Comparison of ENCODE assay signal across 8 cellular contexts in genomic region chr12:6632026-6632978, GRCh38. TPM values are rescaled to one million over a fixed set of nuclear protein-coding genes. Genes with fewer than 3 reads are reported as not detected.
A peak's percentile ranks its signal among the peaks of the same experiment; 100 is the strongest.
DNase-seq lines count a peak whose midpoint lies in the region; ATAC-seq and TF ChIP-seq lines count a peak whose summit lies in the region.

No MANE protein-coding gene starts in this region.

- no peaks in the 10 kb centered on the region for H3K36me3 Mint-ChIP-seq in activated T-helper 17 cell treated with anti-CD3 and anti-CD28 coated beads, Interleukin-2, amount 50 U/mL, for 72 hours (ENCODE audit: low read depth)

- DNase-seq in NCI-H1436 (lab: John Stamatoyannopoulos, UW) = peak; percentile 21
- no peak for DNase-seq in NCI-H1436 treated with DMSO at 0.1 percent for 48 hours (lab: John Stamatoyannopoulos, UW)
- DNase-seq in NCI-H446 treated with DMSO at 0.1 percent for 48 hours (lab: John Stamatoyannopoulos, UW) = peak; percentile 27
- no peak for DNase-seq in RPMI8226
- DNase-seq in ascending aorta (ENCODE audit: low spot score in 2 of 2) = no peak

- no peak overlapping the region for H3K4me3 ChIP-seq in liver (ENCODE audit: low read depth in 1 of 3, low read length in 3 of 3)
- H3K4me3 ChIP-seq in ascending aorta = no peak overlapping the region

- H3K36me3 ChIP-seq in liver (ENCODE audit: control insufficient read depth in 4 of 4, insufficient read depth in 3 of 4, low read depth in 1 of 4, low read length in 3 of 4) = no peaks in the 10 kb centered on the region
- H3K36me3 ChIP-seq in ascending aorta = no peaks in the 10 kb centered on the region

- no peak for TF ChIP-seq RAD21 in liver (IDR thresholded peaks at IDR 0.05)

- peak overlapping the region; percentile 92 for H3K27ac Mint-ChIP-seq in activated T-helper 17 cell treated with anti-CD3 and anti-CD28 coated beads, Interleukin-2, amount 50 U/mL, for 72 hours

- H3K9me3 ChIP-seq in liver (ENCODE audit: control insufficient read depth in 4 of 4, low read length in 3 of 4) = no peaks in the 10 kb centered on the region
- no peaks in the 10 kb centered on the region for H3K9me3 ChIP-seq in ascending aorta

- peaks cover 23% of the 10 kb centered on the region for H3K4me1 Mint-ChIP-seq in activated T-helper 17 cell treated with anti-CD3 and anti-CD28 coated beads, Interleukin-2, amount 50 U/mL, for 72 hours

- peak overlapping the region; percentile 73 for H3K4me3 Mint-ChIP-seq in activated T-helper 17 cell treated with anti-CD3 and anti-CD28 coated beads, Interleukin-2, amount 50 U/mL, for 72 hours

- intact Hi-C loops in ascending aorta (cut with DNase I) = no loop called here

- 59% methylated on average over 21 of the region's 21 CpGs for WGBS in liver

- ATAC-seq in GM21825 (IDR thresholded peaks at IDR 0.05; ENCODE audit: unreplicated experiment) = peak; percentile 57
- ATAC-seq in activated T-helper 17 cell treated with anti-CD3 and anti-CD28 coated beads, Interleukin-2, amount 50 U/mL, for 72 hours (replicated peaks) = peak; percentile 80

- no peaks in the 10 kb centered on the region for H3K9me3 Mint-ChIP-seq in activated T-helper 17 cell treated with anti-CD3 and anti-CD28 coated beads, Interleukin-2, amount 50 U/mL, for 72 hours

- no peaks in the 10 kb centered on the region for H3K27me3 Mint-ChIP-seq in activated T-helper 17 cell treated with anti-CD3 and anti-CD28 coated beads, Interleukin-2, amount 50 U/mL, for 72 hours

- H3K4me1 ChIP-seq in liver (ENCODE audit: control insufficient read depth in 4 of 4, insufficient read depth in 4 of 4, low read length in 3 of 4) (peaks cover 0 to 3% (median 2%) of the 10 kb centered on the region in 4 donors), ascending aorta (no peaks in the 10 kb centered on the region)

- H3K27me3 ChIP-seq in liver (ENCODE audit: control insufficient read depth in 4 of 4, insufficient read depth in 4 of 4, low read length in 3 of 4) = no peaks in the 10 kb centered on the region
- H3K27me3 ChIP-seq in ascending aorta = no peaks in the 10 kb centered on the region

- H3K9ac ChIP-seq in liver (ENCODE audit: low read depth in 1 of 2, low read length in 2 of 2) = no peak overlapping the region

- no peak for TF ChIP-seq CTCF in liver (IDR thresholded peaks at IDR 0.05; ENCODE audit: low read depth, low read length, missing input control)
- TF ChIP-seq CTCF in ascending aorta (IDR thresholded peaks at IDR 0.05) = no peak

- H3K27ac ChIP-seq in liver (ENCODE audit: low read depth in 1 of 2, low read length in 2 of 2) (peak overlapping the region; percentile 25 to 67), ascending aorta (peak overlapping the region in 1 of 2 donors; percentile 16)

TF ChIP-seq in liver, 16 proteins besides CTCF, POLR2A, EP300 and RAD21:
- no peak for TF ChIP-seq HNF4G (IDR thresholded peaks at IDR 0.05)
- TF ChIP-seq SP1 (IDR thresholded peaks at IDR 0.05) = no peak
- TF ChIP-seq ZBTB33 (IDR thresholded peaks at IDR 0.05) = no peak
- no peak for TF ChIP-seq TAF1 (conservative IDR thresholded peaks at IDR 0.05)

RNA-seq across cellular contexts. Expression of gene LPAR5, which starts 3.5 kb away (rescaled TPM):
- 1 to 10 TPM; 3.1 to 4.5 TPM for total RNA-seq in activated T-helper 17 cell treated with anti-CD3 and anti-CD28 coated beads, Interleukin-2, amount 50 U/mL, for 72 hours
- total RNA-seq in liver (1 to 10 TPM in 1 of 2 donors, under 1 TPM in 1; 0.84 to 2.0 TPM), ascending aorta (0.21 TPM)
- polyA plus RNA-seq in liver = 1 to 10 TPM in 1 of 2 donors, under 1 TPM in 1; 0.58 to 1.3 TPM

RNA-seq across cellular contexts. Expression of gene ACRBP, which starts 14.9 kb away (rescaled TPM):
- 1 to 10 TPM in 1 of 2 donors, under 1 TPM in 1; 0.78 to 2.6 TPM for total RNA-seq in activated T-helper 17 cell treated with anti-CD3 and anti-CD28 coated beads, Interleukin-2, amount 50 U/mL, for 72 hours
- total RNA-seq in liver = 1 to 10 TPM in 1 of 2 donors, under 1 TPM in 1; 0.50 to 1.5 TPM
- polyA plus RNA-seq in liver = under 1 TPM; 0.39 to 0.80 TPM
- 10.6 TPM for total RNA-seq in ascending aorta

RNA-seq across cellular contexts. Expression of gene CHD4, which starts 25.1 kb away (rescaled TPM):
- total RNA-seq in activated T-helper 17 cell treated with anti-CD3 and anti-CD28 coated beads, Interleukin-2, amount 50 U/mL, for 72 hours = 100 to 1,000 TPM; 267 to 285 TPM
- total RNA-seq in liver (100 to 1,000 TPM; 101 TPM), ascending aorta (185 TPM)
- polyA plus RNA-seq in liver = 10 to 100 TPM; 53.6 to 53.8 TPM

RNA-seq across cellular contexts. Expression of gene ING4, which starts 30.6 kb away (rescaled TPM):
- total RNA-seq in activated T-helper 17 cell treated with anti-CD3 and anti-CD28 coated beads, Interleukin-2, amount 50 U/mL, for 72 hours = 10 to 100 TPM; 13.4 to 25.6 TPM
- total RNA-seq in liver (10 to 100 TPM; 14.9 to 15.5 TPM), ascending aorta (2.6 TPM)
- polyA plus RNA-seq in liver = 10 to 100 TPM; 13.9 to 18.1 TPM

RNA-seq across cellular contexts. Expression of gene ZNF384, which starts 56.9 kb away (rescaled TPM):
- total RNA-seq in activated T-helper 17 cell treated with anti-CD3 and anti-CD28 coated beads, Interleukin-2, amount 50 U/mL, for 72 hours = 10 to 100 TPM; 80.6 to 88.7 TPM
- total RNA-seq in liver = 10 to 100 TPM in 1 of 2 donors, 1 to 10 TPM in 1; 8.5 to 11.5 TPM
- polyA plus RNA-seq in liver = 10 to 100 TPM in 1 of 2 donors, 1 to 10 TPM in 1; 3.9 to 12.7 TPM
- total RNA-seq in ascending aorta = 15.1 TPM

Comparison
In these comparisons a context has a peak if more than half of its experiments do, and no peak if none do; other contexts are left out.
1. DNase-seq: peak in NCI-H1436 (single experiment) and NCI-H446 treated with DMSO at 0.1 percent for 48 hours (single experiment); none in NCI-H1436 treated with DMSO at 0.1 percent for 48 hours (single experiment), RPMI8226 (single experiment) and ascending aorta (0 of 2).